Comparison of ENCODE assay signal across 21 cellular contexts in the genomic region with DNA sequence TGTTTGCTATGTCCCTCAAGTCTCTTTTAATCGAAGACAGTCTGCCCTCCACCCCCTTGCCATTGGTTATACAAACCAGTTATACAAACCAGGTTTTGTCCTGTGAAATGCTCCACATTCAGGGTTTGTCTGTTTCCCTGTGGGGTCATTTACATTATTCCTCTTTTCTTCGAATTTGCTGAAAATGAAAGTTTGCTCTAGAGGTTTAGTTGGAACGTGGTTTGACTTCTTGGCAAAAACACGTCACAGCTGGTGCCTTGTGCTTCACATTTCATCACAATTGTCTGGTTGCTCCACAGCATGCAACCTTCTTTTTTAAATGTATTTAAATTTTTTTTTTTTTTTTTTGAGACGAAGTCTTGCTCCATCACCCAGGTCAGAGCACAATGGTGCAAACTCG. TPM values are rescaled to one million over a fixed set of nuclear protein-coding genes. Genes with fewer than 3 reads are reported as not detected.
A peak's percentile ranks its signal among the peaks of the same experiment; 100 is the strongest.
DNase-seq lines count a peak whose midpoint lies in the region; ATAC-seq and TF ChIP-seq lines count a peak whose summit lies in the region.
"Had no signal": no experiment of that assay in that cellular context is flagged by ENCODE, and none has a peak within 500 bp of the region (broad histone marks: within the 10 kb centered on the region; RNA-seq: fewer than 3 reads in every experiment).

No MANE protein-coding gene starts in this region.

- H3K9me3 Mint-ChIP-seq in T-helper 2 cell treated with Interferon-gamma antibody and Interleukin-4, amounts not matched to agents 5 μg/mL and 100 μg/mL, for 36 hours, result no peaks in the 10 kb centered on the region
- H3K9me3 Mint-ChIP-seq: effector memory CD8-positive, alpha-beta T cell had no signal

- peaks cover 50% of the 10 kb centered on the region for H3K4me1 Mint-ChIP-seq in T-helper 2 cell treated with Interferon-gamma antibody and Interleukin-4, amounts not matched to agents 5 μg/mL and 100 μg/mL, for 36 hours (ENCODE audit: low read depth)

- WGBS in testis, 2 donors, result 63 to 65% methylated on average over 6 of the region's 6 CpGs

- H3K4me3 ChIP-seq in right atrium auricular region (no peak overlapping the region), testis (no peak overlapping the region)
- H3K4me3 ChIP-seq: PC-9, SK-N-MC had no signal

- no peaks in the 10 kb centered on the region for H3K27me3 Mint-ChIP-seq in T-helper 2 cell treated with Interferon-gamma antibody and Interleukin-4, amounts not matched to agents 5 μg/mL and 100 μg/mL, for 36 hours (ENCODE audit: low read depth)
- H3K27me3 Mint-ChIP-seq: effector memory CD8-positive, alpha-beta T cell had no signal

- intact Hi-C loops in Right ventricle myocardium superior (cut with DNase I), result no loop called here
- intact Hi-C loops in testis (cut with DNase I; ENCODE audit: low total_unique reads), result no loop called here

- H3K9me3 ChIP-seq in right atrium auricular region (no peaks in the 10 kb centered on the region), testis (no peaks in the 10 kb centered on the region)

- DNase-seq in Right ventricle myocardium superior (no peak), right atrium auricular region (ENCODE audit: low spot score) (no peak), fibroblast of gingiva (ENCODE audit: low read depth) (peak; percentile 65), testis (peak; percentile 20), NCI-H2227 (lab: John Stamatoyannopoulos, UW; ENCODE audit: unreplicated experiment) (no peak)
- no peak for DNase-seq in T-helper 2 cell treated with Interferon-gamma antibody and Interleukin-4, amounts not matched to agents 5 μg/mL and 100 μg/mL, for 36 hours (ENCODE audit: low spot score)
- DNase-seq in stimulated activated CD4-positive, alpha-beta T cell treated with anti-CD3 and anti-CD28 coated beads, Interleukin-12 subunit alpha, Interleukin-12 subunit beta, amount 100 ng/mL, for 4 hours, result no peak
- DNase-seq: aorta; cerebellar nuclear complex; COR-L47; effector memory CD8-positive, alpha-beta T cell; foreskin keratinocyte; left cardiac atrium; NCI-H1694 treated with DMSO at 0.1 percent for 48 hours; NCI-H524 treated with DMSO at 0.1 percent for 48 hours; PC-9 had no signal

- peak overlapping the region; percentile 21 for H3K4me3 Mint-ChIP-seq in T-helper 2 cell treated with Interferon-gamma antibody and Interleukin-4, amounts not matched to agents 5 μg/mL and 100 μg/mL, for 36 hours
- H3K4me3 Mint-ChIP-seq: effector memory CD8-positive, alpha-beta T cell had no signal

- H3K36me3 ChIP-seq in right atrium auricular region (no peaks in the 10 kb centered on the region), testis (ENCODE audit: low read depth, missing control alignments) (no peaks in the 10 kb centered on the region)

- TF ChIP-seq CTCF in right atrium auricular region (IDR thresholded peaks at IDR 0.05) (no peak), testis (IDR thresholded peaks at IDR 0.05) (no peak)

- H3K4me1 ChIP-seq in right atrium auricular region, result peaks cover 0 to 12% of the 10 kb centered on the region in 2 donors
- no peaks in the 10 kb centered on the region for H3K4me1 ChIP-seq in testis
- H3K4me1 ChIP-seq: foreskin keratinocyte had no signal

- peaks cover 6% of the 10 kb centered on the region for H3K36me3 Mint-ChIP-seq in T-helper 2 cell treated with Interferon-gamma antibody and Interleukin-4, amounts not matched to agents 5 μg/mL and 100 μg/mL, for 36 hours (ENCODE audit: low read depth)

- H3K27me3 ChIP-seq in right atrium auricular region (no peaks in the 10 kb centered on the region), testis (no peaks in the 10 kb centered on the region)
- H3K27me3 ChIP-seq: foreskin keratinocyte had no signal

- H3K27ac Mint-ChIP-seq in T-helper 2 cell treated with Interferon-gamma antibody and Interleukin-4, amounts not matched to agents 5 μg/mL and 100 μg/mL, for 36 hours, result peak overlapping the region; percentile 46
- H3K27ac Mint-ChIP-seq: effector memory CD8-positive, alpha-beta T cell had no signal

- no peak for TF ChIP-seq POLR2A in testis (IDR thresholded peaks at IDR 0.05)

- no peak overlapping the region for H3K27ac ChIP-seq in right atrium auricular region
- no peak overlapping the region for H3K27ac ChIP-seq in testis
- H3K27ac ChIP-seq: foreskin keratinocyte, PC-9, SK-N-MC had no signal

- ATAC-seq in Right ventricle myocardium superior (ENCODE audit: poor library complexity) (peak; percentile 13), GM21786 (IDR thresholded peaks at IDR 0.05; ENCODE audit: unreplicated experiment) (no peak)
- ATAC-seq: effector memory CD8-positive, alpha-beta T cell; foreskin keratinocyte had no signal

RNA-seq across cellular contexts. Expression of a gene that starts 4.2 kb away (rescaled TPM):
- total RNA-seq in Right ventricle myocardium superior (2.6 TPM), right atrium auricular region (1 to 10 TPM; 1.8 to 3.7 TPM), testis (1 to 10 TPM; 3.1 to 3.2 TPM)
- polyA plus RNA-seq in testis (ENCODE audit: insufficient read depth, low read depth, low replicate concordance), result 3.6 TPM
- total RNA-seq: foreskin keratinocyte, PC-9 had no signal
- polyA plus RNA-seq: foreskin keratinocyte had no signal

RNA-seq across cellular contexts. Expression of a gene that starts 29.7 kb away (rescaled TPM):
- total RNA-seq in Right ventricle myocardium superior (9.5 TPM), right atrium auricular region (1 to 10 TPM; 6.2 to 6.8 TPM), testis (10 to 100 TPM; 16.8 to 21.1 TPM)
- polyA plus RNA-seq in testis (ENCODE audit: insufficient read depth, low read depth, low replicate concordance), result 50.3 TPM

RNA-seq across cellular contexts. Expression of a gene that starts 53.1 kb away (rescaled TPM):
- total RNA-seq in Right ventricle myocardium superior, result not detected
- total RNA-seq in right atrium auricular region, result not detected
- 10 to 100 TPM; 11.5 to 27.8 TPM for total RNA-seq in testis
- 45.6 TPM for polyA plus RNA-seq in testis (ENCODE audit: insufficient read depth, low read depth, low replicate concordance)
- total RNA-seq: aorta, foreskin keratinocyte, HT1080, left cardiac atrium, mucosa of gallbladder, PC-9 had no signal
- polyA plus RNA-seq: aorta, foreskin keratinocyte had no signal

RNA-seq across cellular contexts. Expression of a gene that starts 54.1 kb away (rescaled TPM):
- total RNA-seq in Right ventricle myocardium superior, result not detected
- not detected for total RNA-seq in right atrium auricular region
- 1 to 10 TPM; 1.1 to 1.7 TPM for total RNA-seq in testis
- 3.1 TPM for polyA plus RNA-seq in testis (ENCODE audit: insufficient read depth, low read depth, low replicate concordance)
- total RNA-seq: activated CD8-positive, alpha-beta memory T cell treated with anti-CD3 and anti-CD28 coated beads for 36 hours; foreskin keratinocyte; HT1080; PC-9 had no signal
- polyA plus RNA-seq: aorta, foreskin keratinocyte had no signal

Comparison
In these comparisons a context has a peak if more than half of its experiments do, and no peak if none do; other contexts are left out.
1. DNase-seq: peak in fibroblast of gingiva (single experiment) and testis (single experiment); none in Right ventricle myocardium superior (single experiment), right atrium auricular region (single experiment), T-helper 2 cell treated with Interferon-gamma antibody and Interleukin-4, amounts not matched to agents 5 μg/mL and 100 μg/mL, for 36 hours (single experiment), NCI-H2227 (single experiment) and stimulated activated CD4-positive, alpha-beta T cell treated with anti-CD3 and anti-CD28 coated beads, Interleukin-12 subunit alpha, Interleukin-12 subunit beta, amount 100 ng/mL, for 4 hours (single experiment).
2. RNA of a gene that starts 53.1 kb away (total RNA-seq): 11.5 to 27.8 TPM in testis; not detected in Right ventricle myocardium superior (single experiment) and not detected in right atrium auricular region; every median in the first group is over 10 times any median in the second.